Comparison of ENCODE assay signal across 3 cellular contexts in genomic region chr7:150615221-150615755, GRCh38. TPM values are rescaled to one million over a fixed set of nuclear protein-coding genes. Genes with fewer than 3 reads are reported as not detected.
"Had no signal": no experiment of that assay in that cellular context is flagged by ENCODE, and none has a peak within 500 bp of the region (broad histone marks: within the 10 kb centered on the region; RNA-seq: fewer than 3 reads in every experiment).

No MANE protein-coding gene starts in this region.

RNA-seq across cellular contexts. Expression of gene GIMAP6, which starts 16.9 kb away (rescaled TPM):
- total RNA-seq: chondrocyte had no signal
- polyA plus RNA-seq: cardiac muscle cell, neural cell had no signal

RNA-seq across cellular contexts. Expression of gene GIMAP4, which starts 48.1 kb away (rescaled TPM):
- total RNA-seq: chondrocyte had no signal
- polyA plus RNA-seq: cardiac muscle cell, neural cell had no signal
